In genomic region chr5:132498686-132499271, GRCh38 we compare ENCODE assay signal across 11 cellular contexts. TPM values are rescaled to one million over a fixed set of nuclear protein-coding genes. Genes with fewer than 3 reads are reported as not detected.
DNase-seq lines count a peak whose midpoint lies in the region; ATAC-seq, FAIRE-seq and TF ChIP-seq lines count a peak whose summit lies in the region.
"Had no signal": no experiment of that assay in that cellular context is flagged by ENCODE, and none has a peak within 500 bp of the region (broad histone marks: within the 10 kb centered on the region; RNA-seq: fewer than 3 reads in every experiment).

No MANE protein-coding gene starts in this region.

- H3K27me3 ChIP-seq in BLaER1 (no peaks in the 10 kb centered on the region), MM.1S (replicated peaks; ENCODE audit: insufficient read depth, low read length) (no peaks in the 10 kb centered on the region), pancreas (no peaks in the 10 kb centered on the region), thyroid gland (no peaks in the 10 kb centered on the region)

- no peaks in the 10 kb centered on the region for H3K9me2 ChIP-seq in MM.1S (replicated peaks; ENCODE audit: insufficient read depth, low read length)

- H3K4me3 ChIP-seq in BLaER1 (no peak overlapping the region), MM.1S (ENCODE audit: low read length) (0 out of 2 replicates have a peak overlapping the region, but pooled peaks have one; percentile 89), pancreas (no peak overlapping the region), thyroid gland (replicated peaks in 1 of 3) (no peak overlapping the region)

- no peak overlapping the region for H2AFZ ChIP-seq in MM.1S (ENCODE audit: low read length)

- H3K36me3 Mint-ChIP-seq in effector memory CD8-positive, alpha-beta T cell (ENCODE audit: insufficient read depth), result peaks cover 32% of the 10 kb centered on the region

- H3F3A ChIP-seq in MM.1S (ENCODE audit: insufficient read depth, low read length), result peaks cover 54% of the 10 kb centered on the region

- H3K4me1 Mint-ChIP-seq in effector memory CD8-positive, alpha-beta T cell (ENCODE audit: low read depth in 2 of 2), result peaks cover 45 to 57% of the 10 kb centered on the region in 2 donors

- intact Hi-C loops in pancreas (cut with DNase I), result no loop called here
- intact Hi-C loops in thyroid gland (cut with DNase I), result loop anchor here (2.0 to 10.0 kb wide), 2 partner anchors 112 to 556 kb away; partner anchors contain the start of gene HSPA4

- H3K9me3 ChIP-seq in BLaER1 (no peaks in the 10 kb centered on the region), MM.1S (replicated peaks; ENCODE audit: insufficient read depth, low read length) (no peaks in the 10 kb centered on the region), pancreas (no peaks in the 10 kb centered on the region), thyroid gland (no peaks in the 10 kb centered on the region)

- H3K4me3 Mint-ChIP-seq in effector memory CD8-positive, alpha-beta T cell, result peak overlapping the region in 1 of 2 donors; percentile 7
- H3K4me3 Mint-ChIP-seq: activated T-helper 17 cell treated with anti-CD3 and anti-CD28 coated beads, Interleukin-2, amount 50 U/mL, for 72 hours had no signal

- no peaks in the 10 kb centered on the region for H3K27me3 Mint-ChIP-seq in effector memory CD8-positive, alpha-beta T cell
- H3K27me3 Mint-ChIP-seq: activated T-helper 17 cell treated with anti-CD3 and anti-CD28 coated beads, Interleukin-2, amount 50 U/mL, for 72 hours had no signal

- H4K20me1 ChIP-seq in BLaER1 (no peaks in the 10 kb centered on the region), MM.1S (ENCODE audit: insufficient read depth, low read length) (no peaks in the 10 kb centered on the region)

- DNase-seq in MM.1S (peak; percentile 95), pancreas (peak in 1 of 6 donors; percentile 10), thyroid gland (no peak), Ammon's horn (ENCODE audit: low spot score) (no peak), SIG-M5 (lab: John Stamatoyannopoulos, UW) (no peak)
- DNase-seq in effector memory CD8-positive, alpha-beta T cell, result no peak
- DNase-seq: NCI-H187 had no signal

- H3K4me2 ChIP-seq in BLaER1, result peak overlapping the region; percentile 91
- peak overlapping the region; percentile 97 for H3K4me2 ChIP-seq in MM.1S (ENCODE audit: low read depth, low read length)

- no peaks in the 10 kb centered on the region for H3K9me3 Mint-ChIP-seq in effector memory CD8-positive, alpha-beta T cell
- H3K9me3 Mint-ChIP-seq: activated T-helper 17 cell treated with anti-CD3 and anti-CD28 coated beads, Interleukin-2, amount 50 U/mL, for 72 hours had no signal

- WGBS in pancreas, 2 donors, result 65 to 72% methylated on average over 4 of the region's 4 CpGs
- 86 to 92% methylated on average over 4 of the region's 4 CpGs for WGBS in thyroid gland, 2 donors

- H3K79me2 ChIP-seq in MM.1S (ENCODE audit: low read length), result peaks cover 21% of the 10 kb centered on the region

- no peak for ATAC-seq in effector memory CD8-positive, alpha-beta T cell (replicated peaks)
- ATAC-seq in pancreas (no peak), HG03457 (IDR thresholded peaks at IDR 0.05; ENCODE audit: unreplicated experiment) (no peak)
- ATAC-seq: activated T-helper 17 cell treated with anti-CD3 and anti-CD28 coated beads, Interleukin-2, amount 50 U/mL, for 72 hours had no signal

- H3K9ac ChIP-seq in BLaER1, result no peak overlapping the region
- peak overlapping the region; percentile 90 for H3K9ac ChIP-seq in MM.1S (ENCODE audit: low read length)

- TF ChIP-seq POLR2A in thyroid gland (IDR thresholded peaks at IDR 0.05), result no peak

- FAIRE-seq in pancreas (lab: Jason Lieb, UNC), result no peak

- H3K27ac ChIP-seq in BLaER1 (peak overlapping the region; percentile 82), MM.1S (ENCODE audit: low read length) (peak overlapping the region; percentile 99), pancreas (peak overlapping the region; percentile 66 to 97 (median 96)), thyroid gland (no peak overlapping the region)

- no peaks in the 10 kb centered on the region for H3K36me3 ChIP-seq in BLaER1
- H3K36me3 ChIP-seq in MM.1S (replicated peaks; ENCODE audit: insufficient read depth, low read length), result no peaks in the 10 kb centered on the region
- no peaks in the 10 kb centered on the region for H3K36me3 ChIP-seq in pancreas
- no peaks in the 10 kb centered on the region for H3K36me3 ChIP-seq in thyroid gland

- no peak for TF ChIP-seq CTCF in MM.1S (IDR thresholded peaks at IDR 0.05; ENCODE audit: low read length)
- TF ChIP-seq CTCF in pancreas (IDR thresholded peaks at IDR 0.05), result no peak
- no peak for TF ChIP-seq CTCF in thyroid gland (IDR thresholded peaks at IDR 0.05)

- H3K27ac Mint-ChIP-seq in effector memory CD8-positive, alpha-beta T cell, result peak overlapping the region; percentile 46 to 94
- H3K27ac Mint-ChIP-seq: activated T-helper 17 cell treated with anti-CD3 and anti-CD28 coated beads, Interleukin-2, amount 50 U/mL, for 72 hours had no signal

- H3K4me1 ChIP-seq in BLaER1 (peaks cover 78% of the 10 kb centered on the region), MM.1S (ENCODE audit: low read length) (peaks cover 65% of the 10 kb centered on the region), pancreas (peaks cover 15 to 62% (median 24%) of the 10 kb centered on the region in 3 donors), thyroid gland (peaks cover 7 to 34% of the 10 kb centered on the region in 2 donors)

RNA-seq across cellular contexts. Expression of gene IRF1, which starts 8.2 kb away (rescaled TPM):
- total RNA-seq in pancreas (10 to 100 TPM in 4 of 6 donors, 1 to 10 TPM in 2; 7.0 to 28.0 (median 11.1) TPM), thyroid gland (10 to 100 TPM; 24.6 to 49.7 (median 32.1) TPM)
- 10 to 100 TPM in 1 of 2 donors, 1 to 10 TPM in 1; 8.5 to 30.8 TPM for polyA plus RNA-seq in pancreas

RNA-seq across cellular contexts. Expression of gene IL5, which starts 44.5 kb away (rescaled TPM):
- total RNA-seq in pancreas, result not detected
- polyA plus RNA-seq in pancreas, result not detected
- not detected for total RNA-seq in thyroid gland
- total RNA-seq: activated T-helper 17 cell treated with anti-CD3 and anti-CD28 coated beads, Interleukin-2, amount 50 U/mL, for 72 hours; posterior vena cava had no signal

RNA-seq across cellular contexts. Expression of gene RAD50, which starts 58.0 kb away (rescaled TPM):
- total RNA-seq in pancreas, result 10 to 100 TPM; 11.3 to 21.1 (median 17.1) TPM
- polyA plus RNA-seq in pancreas, result 1 to 10 TPM; 5.9 to 7.8 TPM
- total RNA-seq in thyroid gland, result 10 to 100 TPM; 34.1 to 40.1 (median 37.5) TPM

Comparison
In these comparisons a context has a peak if more than half of its experiments do, and no peak if none do; other contexts are left out.
1. H3K27ac ChIP-seq: peak in BLaER1 (single experiment), MM.1S (single experiment) and pancreas (4 of 4); none in thyroid gland (0 of 3).